ENCODE assay signal across 8 cellular contexts in genomic region chr15:27059610-27060202, GRCh38.
DNase-seq lines count a peak whose midpoint lies in the region; FAIRE-seq and TF ChIP-seq lines count a peak whose summit lies in the region.

No MANE protein-coding gene starts in this region.

- H3K27ac Mint-ChIP-seq in mesothelial cell of epicardium = no peak overlapping the region

- TF ChIP-seq CTCF in choroid plexus epithelial cell (conservative IDR thresholded peaks at IDR 0.05; ENCODE audit: low read depth, low read length) (peak; percentile 54), mesothelial cell of epicardium (IDR thresholded peaks at IDR 0.05; ENCODE audit: unreplicated experiment) (peak; percentile 91)

- H3K27me3 Mint-ChIP-seq in mesothelial cell of epicardium (ENCODE audit: low read depth) = peaks cover 3% of the 10 kb centered on the region

- H3K4me3 Mint-ChIP-seq in mesothelial cell of epicardium = no peak overlapping the region

- FAIRE-seq in HTR-8/SVneo (lab: Jason Lieb, UNC) = no peak

- H3K36me3 Mint-ChIP-seq in mesothelial cell of epicardium = no peaks in the 10 kb centered on the region

- POLR2A ChIA-PET in HEK293T (lab: Yijun Ruan, JAX) = no interaction called here

- peak; percentile 30 for DNase-seq in NCI-H2227 (lab: John Stamatoyannopoulos, UW; ENCODE audit: unreplicated experiment)
- DNase-seq in NCI-H2227 treated with DMSO at 0.1 percent for 48 hours (lab: John Stamatoyannopoulos, UW) = no peak
- peak; percentile 46 for DNase-seq in HEK293T (ENCODE audit: extremely low spot score)
- peak; percentile 85 for DNase-seq in NCI-H82 (lab: John Stamatoyannopoulos, UW)
- peak; percentile 35 for DNase-seq in choroid plexus epithelial cell (ENCODE audit: low read depth)
- peak in 1 of 2 experiments; percentile 53 for DNase-seq in mesothelial cell of epicardium (ENCODE audit: low spot score in 2 of 2, unreplicated experiment in 2 of 2)
- DNase-seq in GOT3 (lab: John Stamatoyannopoulos, UW) = no peak
- no peak for DNase-seq in HTR-8/SVneo (ENCODE audit: insufficient read length, low spot score)

- CTCF ChIA-PET in HEK293T (lab: Yijun Ruan, JAX) = interaction anchor here (0.9 kb wide), 1 partner anchor 157 kb away, joined by 3 read pairs; no protein-coding TSS in a partner anchor

- H3K4me1 Mint-ChIP-seq in mesothelial cell of epicardium = peaks cover 22% of the 10 kb centered on the region

- H3K9me3 Mint-ChIP-seq in mesothelial cell of epicardium = no peaks in the 10 kb centered on the region

- H3K4me3 ChIP-seq in choroid plexus epithelial cell (ENCODE audit: low read depth, low read length) = no peak overlapping the region

TF ChIP-seq in HEK293T, 16 proteins besides CTCF, POLR2A, EP300 and RAD21:
- TF ChIP-seq CTBP1 (IDR thresholded peaks at IDR 0.05; ENCODE audit: borderline replicate concordance) = no peak
- TF ChIP-seq SP1 (IDR thresholded peaks at IDR 0.05) = no peak
- no peak for TF ChIP-seq BHLHE40 (IDR thresholded peaks at IDR 0.05; ENCODE audit: borderline replicate concordance)
- TF ChIP-seq LEF1 (IDR thresholded peaks at IDR 0.05; ENCODE audit: borderline replicate concordance) = no peak
- TF ChIP-seq ZNF384 (IDR thresholded peaks at IDR 0.05) = no peak
- no peak for TF ChIP-seq PKNOX1 (IDR thresholded peaks at IDR 0.05)
- TF ChIP-seq ARNT (IDR thresholded peaks at IDR 0.05) = no peak
- no peak for TF ChIP-seq L3MBTL2 (conservative IDR thresholded peaks at IDR 0.05)
- TF ChIP-seq FOXA1 (IDR thresholded peaks at IDR 0.05) = no peak
- no peak for TF ChIP-seq SUZ12 (IDR thresholded peaks at IDR 0.05)
- TF ChIP-seq FOXM1 (IDR thresholded peaks at IDR 0.05; ENCODE audit: borderline replicate concordance) = no peak
- TF ChIP-seq TARDBP (IDR thresholded peaks at IDR 0.05) = no peak
- no peak for TF ChIP-seq ELF4 (IDR thresholded peaks at IDR 0.05)
- TF ChIP-seq NFRKB (IDR thresholded peaks at IDR 0.05) = no peak
- TF ChIP-seq HDGF (IDR thresholded peaks at IDR 0.05; ENCODE audit: borderline replicate concordance) = no peak
- no peak for TF ChIP-seq FOXK2 (IDR thresholded peaks at IDR 0.05)
TF ChIP-seq in HEK293T: peak in this region for 0.

Comparison
In these comparisons a context has a peak if more than half of its experiments do, and no peak if none do; other contexts are left out.
1. DNase-seq: peak in NCI-H2227 (single experiment), HEK293T (single experiment), NCI-H82 (single experiment) and choroid plexus epithelial cell (single experiment); none in NCI-H2227 treated with DMSO at 0.1 percent for 48 hours (single experiment), GOT3 (single experiment) and HTR-8/SVneo (single experiment).